In the genomic region with DNA sequence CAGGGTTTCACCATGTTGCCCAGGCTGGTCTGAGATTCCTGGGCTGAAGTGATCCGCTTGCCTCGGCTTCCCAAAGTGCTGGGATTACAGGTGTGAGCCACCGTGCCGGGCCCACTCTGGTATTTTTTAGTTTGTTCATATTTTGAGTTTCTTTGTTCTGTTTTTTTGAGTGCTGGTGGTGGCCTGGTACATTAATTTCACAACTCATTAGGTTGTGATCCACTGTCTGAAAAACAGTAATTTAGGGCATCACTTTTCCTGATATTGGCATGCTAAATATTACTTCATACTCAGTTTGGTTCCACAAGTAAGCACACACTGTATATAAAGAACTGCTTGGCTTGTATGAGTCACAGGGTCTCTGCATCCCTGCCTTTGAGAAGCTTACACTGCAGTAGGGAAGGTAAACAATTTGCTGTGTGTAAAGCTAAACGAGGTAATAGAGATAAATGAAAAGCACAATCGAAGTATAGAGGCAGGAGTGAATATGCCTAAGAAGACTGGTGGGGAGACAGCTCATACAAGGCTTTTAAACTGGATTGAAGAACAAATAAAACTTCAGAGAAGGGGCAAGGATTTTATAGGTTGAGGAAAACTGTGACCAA, we compare ENCODE assay signal across 9 cellular contexts. TPM values are rescaled to one million over a fixed set of nuclear protein-coding genes. Genes with fewer than 3 reads are reported as not detected.
DNase-seq lines count a peak whose midpoint lies in the region; ATAC-seq and TF ChIP-seq lines count a peak whose summit lies in the region.
"Had no signal": no experiment of that assay in that cellular context is flagged by ENCODE, and none has a peak within 500 bp of the region (broad histone marks: within the 10 kb centered on the region; RNA-seq: fewer than 3 reads in every experiment).

No MANE protein-coding gene starts in this region.

- in situ Hi-C loops in brain microvascular endothelial cell (cut with HindIII; ENCODE audit: low pct_ligation_motif_present, low sequenced_read_pairs), result no loop called here
- in situ Hi-C loops in GM13977 (cut with MboI; ENCODE audit: low pct_unique_long_range_greater_than_20kb, low sequenced_read_pairs, unreplicated experiment), result no loop called here

- H3K27ac ChIP-seq in brain microvascular endothelial cell, result no peak overlapping the region
- H3K27ac ChIP-seq: HL-60 had no signal

- POLR2A ChIA-PET in activated CD4-positive, alpha-beta T cell treated with anti-CD3 and anti-CD28 coated beads for 36 hours (lab: Charles Lee), result interaction anchor here (0.6 to 0.7 kb wide), 3 partner anchors 101 to 135 kb away, joined by 3 to 6 read pairs (median 4); no protein-coding TSS in a partner anchor

- peak; percentile 58 for ATAC-seq in activated CD4-positive, alpha-beta T cell treated with anti-CD3 and anti-CD28 coated beads for 36 hours
- no peak for ATAC-seq in memory B cell (ENCODE audit: low read depth)
- ATAC-seq in GM19452 (IDR thresholded peaks at IDR 0.05; ENCODE audit: unreplicated experiment), result no peak

- H3K9me3 Mint-ChIP-seq in activated CD4-positive, alpha-beta T cell treated with anti-CD3 and anti-CD28 coated beads for 36 hours (ENCODE audit: low read depth), result no peaks in the 10 kb centered on the region
- H3K9me3 Mint-ChIP-seq in memory B cell (no peaks in the 10 kb centered on the region), type B pancreatic cell (no peaks in the 10 kb centered on the region)

- intact Hi-C loops in activated CD4-positive, alpha-beta T cell treated with anti-CD3 and anti-CD28 coated beads for 36 hours (cut with DNase I, micrococcal nuclease), result loop anchor here in 1 of 2 experiments (2.0 kb wide), 1 partner anchor 15 kb away; no protein-coding TSS in a partner anchor

- CTCF ChIA-PET in activated CD4-positive, alpha-beta T cell treated with anti-CD3 and anti-CD28 coated beads for 36 hours (lab: Charles Lee), result interaction anchor here (0.7 to 2.2 kb wide), 5 partner anchors 9 to 232 kb away, joined by 3 to 11 read pairs (median 3); no protein-coding TSS in a partner anchor

- H3K27me3 Mint-ChIP-seq in activated CD4-positive, alpha-beta T cell treated with anti-CD3 and anti-CD28 coated beads for 36 hours, result no peaks in the 10 kb centered on the region
- H3K27me3 Mint-ChIP-seq in memory B cell (no peaks in the 10 kb centered on the region), type B pancreatic cell (no peaks in the 10 kb centered on the region)

- peak overlapping the region; percentile 12 for H3K27ac Mint-ChIP-seq in activated CD4-positive, alpha-beta T cell treated with anti-CD3 and anti-CD28 coated beads for 36 hours
- H3K27ac Mint-ChIP-seq in memory B cell, result peak overlapping the region; percentile 22
- H3K27ac Mint-ChIP-seq in type B pancreatic cell, result peak overlapping the region; percentile 5

- peaks cover 3% of the 10 kb centered on the region for H3K36me3 Mint-ChIP-seq in activated CD4-positive, alpha-beta T cell treated with anti-CD3 and anti-CD28 coated beads for 36 hours (ENCODE audit: low read depth)
- H3K36me3 Mint-ChIP-seq in memory B cell (peaks cover 2% of the 10 kb centered on the region), type B pancreatic cell (peaks cover 4% of the 10 kb centered on the region)

- H3K4me3 ChIP-seq in brain microvascular endothelial cell (ENCODE audit: low read depth, low read length), result no peak overlapping the region

- H3K4me3 Mint-ChIP-seq in activated CD4-positive, alpha-beta T cell treated with anti-CD3 and anti-CD28 coated beads for 36 hours, result no peak overlapping the region
- H3K4me3 Mint-ChIP-seq in memory B cell, result no peak overlapping the region
- H3K4me3 Mint-ChIP-seq in type B pancreatic cell, result no peak overlapping the region

- peaks cover 56% of the 10 kb centered on the region for H3K4me1 Mint-ChIP-seq in activated CD4-positive, alpha-beta T cell treated with anti-CD3 and anti-CD28 coated beads for 36 hours
- peaks cover 13% of the 10 kb centered on the region for H3K4me1 Mint-ChIP-seq in memory B cell
- peaks cover 32% of the 10 kb centered on the region for H3K4me1 Mint-ChIP-seq in type B pancreatic cell (ENCODE audit: unreplicated experiment)

- TF ChIP-seq CTCF in brain microvascular endothelial cell (IDR thresholded peaks at IDR 0.05; ENCODE audit: low read depth, low read length, missing control alignments), result no peak
- TF ChIP-seq CTCF in type B pancreatic cell (conservative IDR thresholded peaks at IDR 0.05), result no peak
- TF ChIP-seq CTCF in GM13977 (IDR thresholded peaks at IDR 0.05; ENCODE audit: extremely low read depth, insufficient read depth, missing control alignments), result no peak

- DNase-seq in activated CD4-positive, alpha-beta T cell treated with anti-CD3 and anti-CD28 coated beads for 36 hours, result no peak
- DNase-seq in activated CD4-positive, alpha-beta T cell treated with anti-CD3 and anti-CD28 coated beads, Interleukin-2, amount 50 U/mL, for 48 hours, result no peak
- DNase-seq in brain microvascular endothelial cell, result peak; percentile 43
- no peak for DNase-seq in memory B cell (ENCODE audit: low spot score in 2 of 2)
- no peak for DNase-seq in type B pancreatic cell (ENCODE audit: extremely low spot score, unreplicated experiment)
- DNase-seq in stimulated activated CD4-positive, alpha-beta T cell treated with anti-CD3 and anti-CD28 coated beads, Interleukin-2, amount 100 ng/mL, for 24 hours, result no peak
- DNase-seq in GM13977 (ENCODE audit: low spot score), result no peak

- H3K36me3 ChIP-seq in brain microvascular endothelial cell (replicated peaks), result no peaks in the 10 kb centered on the region

- H3K27me3 ChIP-seq in brain microvascular endothelial cell (replicated peaks), result no peaks in the 10 kb centered on the region

RNA-seq across cellular contexts. Expression of gene SNX27, which starts 7.7 kb away (rescaled TPM):
- total RNA-seq in activated CD4-positive, alpha-beta T cell treated with anti-CD3 and anti-CD28 coated beads for 36 hours, result 10 to 100 TPM; 28.5 to 29.1 TPM
- total RNA-seq in type B pancreatic cell (ENCODE audit: low replicate concordance), result 33.1 and 40.7 TPM in 2 replicates
